ENCODE assay signal across 32 cellular contexts in genomic region chr21:35652196-35652595, GRCh38.
"Had no signal": no experiment of that assay in that cellular context is flagged by ENCODE, and none has a peak within 500 bp of the region (broad histone marks: within the 10 kb centered on the region; RNA-seq: fewer than 3 reads in every experiment).

No MANE protein-coding gene starts in this region.

- H3K27ac ChIP-seq: adrenal gland, body of pancreas, brain microvascular endothelial cell, breast epithelium, VCaP had no signal

- H3K4me1 ChIP-seq: adrenal gland, breast epithelium had no signal

- H3K36me3 ChIP-seq: adrenal gland, brain microvascular endothelial cell, breast epithelium had no signal

- H3K9me3 ChIP-seq: adrenal gland, body of pancreas, breast epithelium had no signal

- H3K27me3 ChIP-seq: adrenal gland, body of pancreas, brain microvascular endothelial cell, breast epithelium had no signal

- ATAC-seq: activated CD8-positive, alpha-beta T cell treated with anti-CD3 and anti-CD28 coated beads for 36 hours; activated naive CD4-positive, alpha-beta T cell treated with anti-CD3 and anti-CD28 coated beads, Interleukin-2, amount 50 U/mL, for 72 hours; activated T-cell treated with anti-CD3 and anti-CD28 coated beads, Interleukin-2, amount 50 U/mL, for 4 hours; activated T-cell treated with anti-CD3 and anti-CD28 coated beads, Interleukin-2, amount 50 U/mL, for 72 hours; activated T-helper 17 cell treated with anti-CD3 and anti-CD28 coated beads, Interleukin-2, amount 50 U/mL, for 72 hours; body of pancreas had no signal

- DNase-seq: activated B cell treated with CpG ODN at 0.5 μM for 24 hours; activated CD4-positive, alpha-beta memory T cell treated with anti-CD3 and anti-CD28 coated beads for 36 hours; activated CD4-positive, alpha-beta T cell treated with anti-CD3 and anti-CD28 coated beads for 4 hours; activated CD4-positive, alpha-beta T cell treated with anti-CD3 and anti-CD28 coated beads, Interleukin-2, amount 10 ng/mL, durations not matched to agents 24 days and 14 days; activated CD4-positive, alpha-beta T cell treated with anti-CD3 and anti-CD28 coated beads, Interleukin-2, amount 50 U/mL, for 1 hour; activated CD4-positive, alpha-beta T cell treated with anti-CD3 and anti-CD28 coated beads, Interleukin-2, amount 50 U/mL, for 4 hours; activated CD4-positive, CD25-positive, alpha-beta regulatory T cell treated with anti-CD3 and anti-CD28 coated beads, Interleukin-2, amount 50 U/mL, for 72 hours; activated CD8-positive, alpha-beta memory T cell treated with anti-CD3 and anti-CD28 coated beads, Interleukin-2, amount 50 U/mL, for 4 hours; activated CD8-positive, alpha-beta T cell treated with anti-CD3 and anti-CD28 coated beads for 36 hours; activated effector memory CD4-positive, alpha-beta T cell treated with anti-CD3 and anti-CD28 coated beads, Interleukin-2, amount 50 U/mL, for 16 hours; activated gamma-delta T cell treated with Interleukin-2 at 50 U/mL for 16 hours; activated naive CD4-positive, alpha-beta T cell; activated naive CD4-positive, alpha-beta T cell treated with anti-CD3 and anti-CD28 coated beads for 36 hours; activated naive CD4-positive, alpha-beta T cell treated with anti-CD3 and anti-CD28 coated beads, Interleukin-2, amount 50 U/mL, for 16 hours; activated naive CD8-positive, alpha-beta T cell treated with anti-CD3 and anti-CD28 coated beads for 36 hours; activated T-cell treated with anti-CD3 and anti-CD28 coated beads for 4 hours; activated T-cell treated with anti-CD3 and anti-CD28 coated beads, Interleukin-2, amount 50 U/mL, for 1 hour; activated T-cell treated with anti-CD3 and anti-CD28 coated beads, Interleukin-2, amount 50 U/mL, for 4 hours; activated T-cell treated with anti-CD3 and anti-CD28 coated beads, Interleukin-2, amount 50 U/mL, for 72 hours; adrenal gland; amniotic stem cell; aorta; body of pancreas; brain microvascular endothelial cell; cerebellar nuclear complex; T-helper 1 cell; T-helper 2 cell; T-helper 9 cell had no signal

- H3K4me3 ChIP-seq: adrenal gland, body of pancreas, breast epithelium had no signal
